1 cellular context compared by ENCODE assay signal in genomic region chr17:76492989-76493501, GRCh38.
A peak's percentile ranks its signal among the peaks of the same experiment; 100 is the strongest.
TF ChIP-seq lines count a peak whose summit lies in the region.

No MANE protein-coding gene starts in this region.

TF ChIP-seq in HepG2, 621 proteins besides CTCF, POLR2A, EP300 and RAD21 (continued from another document and continues in another):
- TF ChIP-seq ZFX (CRISPR knock-in tag; IDR thresholded peaks at IDR 0.05; ENCODE audit: low read depth) (no peak), PRPF4 (IDR thresholded peaks at IDR 0.05; ENCODE audit: low read depth, low read length, poor library complexity, severe bottlenecking) (no peak), ZMYM3 (CRISPR knock-in tag; IDR thresholded peaks at IDR 0.05) (no peak), KDM5A (IDR thresholded peaks at IDR 0.05; ENCODE audit: borderline replicate concordance, low read length) (no peak), HNRNPL (IDR thresholded peaks at IDR 0.05; ENCODE audit: low read depth, low read length) (peak; percentile 95), SIN3A (IDR thresholded peaks at IDR 0.05; ENCODE audit: borderline replicate concordance, low read depth, low read length) (peak; percentile 11; the same call in 1 of the 2 replicates), ZNF317 (CRISPR knock-in tag; IDR thresholded peaks at IDR 0.05) (no peak), MXD3 (CRISPR knock-in tag; IDR thresholded peaks at IDR 0.05) (no peak), ZNF331 (CRISPR knock-in tag; IDR thresholded peaks at IDR 0.05) (no peak), ZNF12 (CRISPR knock-in tag; IDR thresholded peaks at IDR 0.05) (no peak), ZBTB38 (CRISPR knock-in tag; IDR thresholded peaks at IDR 0.05) (no peak), SIX4 (CRISPR knock-in tag; IDR thresholded peaks at IDR 0.05) (no peak), DNMT1 (CRISPR knock-in tag; IDR thresholded peaks at IDR 0.05) (0 out of 2 replicates have a peak, but pooled peaks have one; percentile 9), ARID4A (CRISPR knock-in tag; IDR thresholded peaks at IDR 0.05; ENCODE audit: borderline replicate concordance) (no peak), PHF21A (CRISPR knock-in tag; IDR thresholded peaks at IDR 0.05) (peak; percentile 33; the same call in 1 of the 2 replicates), GMEB2 (CRISPR knock-in tag; IDR thresholded peaks at IDR 0.05; ENCODE audit: low read depth) (no peak), RARA (CRISPR knock-in tag; IDR thresholded peaks at IDR 0.05) (0 out of 2 replicates have a peak, but pooled peaks have one; percentile 26), ZNF33A (CRISPR knock-in tag; IDR thresholded peaks at IDR 0.05; ENCODE audit: borderline replicate concordance) (no peak), HDAC2 (CRISPR knock-in tag; IDR thresholded peaks at IDR 0.05) (0 out of 2 replicates have a peak, but pooled peaks have one; percentile 21), ZNF784 (CRISPR knock-in tag; IDR thresholded peaks at IDR 0.05; ENCODE audit: borderline replicate concordance) (no peak), STAG1 (CRISPR knock-in tag; IDR thresholded peaks at IDR 0.05) (no peak), KDM5B (CRISPR knock-in tag; IDR thresholded peaks at IDR 0.05; ENCODE audit: borderline replicate concordance) (no peak), PHB2 (IDR thresholded peaks at IDR 0.05; ENCODE audit: partially characterized antibody) (no peak), RFX3 (CRISPR knock-in tag; IDR thresholded peaks at IDR 0.05) (no peak), PATZ1 (CRISPR knock-in tag; IDR thresholded peaks at IDR 0.05) (no peak; the same call in 1 of the 2 replicates), YEATS4 (CRISPR knock-in tag; IDR thresholded peaks at IDR 0.05; ENCODE audit: borderline replicate concordance) (no peak; the same call in 1 of the 2 replicates), TSC22D2 (CRISPR knock-in tag; IDR thresholded peaks at IDR 0.05; ENCODE audit: borderline replicate concordance) (0 out of 2 replicates have a peak, but pooled peaks have one; percentile 17), ZNF883 (CRISPR knock-in tag; IDR thresholded peaks at IDR 0.05; ENCODE audit: not compliant biosample characterization) (no peak), KDM2A (CRISPR knock-in tag; IDR thresholded peaks at IDR 0.05; ENCODE audit: borderline replicate concordance, low read depth) (peak; percentile 44), DRAP1 (CRISPR knock-in tag; IDR thresholded peaks at IDR 0.05) (no peak), REPIN1 (CRISPR knock-in tag; IDR thresholded peaks at IDR 0.05; ENCODE audit: borderline replicate concordance, low read depth) (no peak), ETV5 (CRISPR knock-in tag; IDR thresholded peaks at IDR 0.05; ENCODE audit: borderline replicate concordance) (peak; percentile 81), ZNF780A (CRISPR knock-in tag; IDR thresholded peaks at IDR 0.05) (no peak), ZNF121 (CRISPR knock-in tag; IDR thresholded peaks at IDR 0.05) (no peak), IRF2 (CRISPR knock-in tag; IDR thresholded peaks at IDR 0.05) (0 out of 2 replicates have a peak, but pooled peaks have one; percentile 7), HIC2 (CRISPR knock-in tag; IDR thresholded peaks at IDR 0.05; ENCODE audit: low read depth) (peak; percentile 93), ZNF570 (CRISPR knock-in tag; IDR thresholded peaks at IDR 0.05; ENCODE audit: borderline replicate concordance) (no peak), REXO4 (CRISPR knock-in tag; IDR thresholded peaks at IDR 0.05; ENCODE audit: borderline replicate concordance) (no peak), MXD4 (CRISPR knock-in tag; IDR thresholded peaks at IDR 0.05) (0 out of 2 replicates have a peak, but pooled peaks have one; percentile 25), AGO2 (optimal IDR thresholded peaks at IDR 0.05; ENCODE audit: low read depth, low read length) (peak; percentile 84), ATF5 (CRISPR knock-in tag; IDR thresholded peaks at IDR 0.05; ENCODE audit: low read depth) (no peak), ZSCAN30 (CRISPR knock-in tag; IDR thresholded peaks at IDR 0.05) (no peak), ATM (IDR thresholded peaks at IDR 0.05; ENCODE audit: borderline replicate concordance) (no peak), MYC (CRISPR knock-in tag; IDR thresholded peaks at IDR 0.05; ENCODE audit: borderline replicate concordance) (no peak), PCBP1 (IDR thresholded peaks at IDR 0.05; ENCODE audit: borderline replicate concordance, low read depth, low read length) (no peak), UBTF (CRISPR knock-in tag; IDR thresholded peaks at IDR 0.05) (0 out of 2 replicates have a peak, but pooled peaks have one; percentile 20), GABPB1 (CRISPR knock-in tag; IDR thresholded peaks at IDR 0.05) (peak; percentile 39), PAWR (CRISPR knock-in tag; IDR thresholded peaks at IDR 0.05; ENCODE audit: borderline replicate concordance) (no peak), ZNF441 (CRISPR knock-in tag; IDR thresholded peaks at IDR 0.05; ENCODE audit: borderline replicate concordance) (no peak), SMAD3 (CRISPR knock-in tag; IDR thresholded peaks at IDR 0.05) (no peak), NFE2L1 (CRISPR knock-in tag; IDR thresholded peaks at IDR 0.05; ENCODE audit: borderline replicate concordance) (0 out of 2 replicates have a peak, but pooled peaks have one; percentile 54), ATAD3A (CRISPR knock-in tag; IDR thresholded peaks at IDR 0.05) (no peak), ZNF280B (CRISPR knock-in tag; IDR thresholded peaks at IDR 0.05; ENCODE audit: borderline replicate concordance) (no peak), NFE2L2 (IDR thresholded peaks at IDR 0.05; ENCODE audit: low read length) (no peak), TBX2 (CRISPR knock-in tag; IDR thresholded peaks at IDR 0.05; ENCODE audit: borderline replicate concordance) (0 out of 2 replicates have a peak, but pooled peaks have one; percentile 20), ATF7-NPFF (CRISPR knock-in tag; IDR thresholded peaks at IDR 0.05; ENCODE audit: low read depth) (no peak; the same call in 1 of the 2 replicates), FLYWCH1 (CRISPR knock-in tag; IDR thresholded peaks at IDR 0.05) (no peak)
